In genomic region chr7:43637114-43637806, GRCh38 we compare ENCODE assay signal across 9 cellular contexts.
DNase-seq lines count a peak whose midpoint lies in the region; ATAC-seq and TF ChIP-seq lines count a peak whose summit lies in the region.
"Had no signal": no experiment of that assay in that cellular context is flagged by ENCODE, and none has a peak within 500 bp of the region (broad histone marks: within the 10 kb centered on the region; RNA-seq: fewer than 3 reads in every experiment).

No MANE protein-coding gene starts in this region.

- peaks cover 49 to 88% of the 10 kb centered on the region in 2 donors for H3K4me1 Mint-ChIP-seq in effector memory CD8-positive, alpha-beta T cell (ENCODE audit: low read depth in 2 of 2)

- no peak overlapping the region for H3K4me3 ChIP-seq in skin epidermis

- H3K4me3 Mint-ChIP-seq in effector memory CD8-positive, alpha-beta T cell, result peak overlapping the region; percentile 46 to 73

- H3K27ac ChIP-seq in RWPE1, result peak overlapping the region; percentile 91
- H3K27ac ChIP-seq in skin epidermis, result peak overlapping the region in 14 of 21 experiments; percentile 3 to 71 (median 52)

- DNase-seq in EL (peak; percentile 39), RWPE1 (ENCODE audit: low spot score) (peak; percentile 75), globus pallidus (ENCODE audit: low spot score) (no peak)
- no peak for DNase-seq in effector memory CD8-positive, alpha-beta T cell
- no peak for DNase-seq in stimulated activated CD4-positive, alpha-beta T cell treated with anti-CD3 and anti-CD28 coated beads, Interleukin-1b, Interleukin-23, amount 100 ng/mL, for 48 hours

- H3K36me3 Mint-ChIP-seq in effector memory CD8-positive, alpha-beta T cell (ENCODE audit: insufficient read depth), result peaks cover 69% of the 10 kb centered on the region

- ATAC-seq in effector memory CD8-positive, alpha-beta T cell (replicated peaks), result peak; percentile 80
- no peak for ATAC-seq in HG03175 (IDR thresholded peaks at IDR 0.05; ENCODE audit: unreplicated experiment)
- no peak for ATAC-seq in HG03432 (IDR thresholded peaks at IDR 0.05; ENCODE audit: unreplicated experiment)
- ATAC-seq: Panc1 had no signal

- no peaks in the 10 kb centered on the region for H3K9me3 Mint-ChIP-seq in effector memory CD8-positive, alpha-beta T cell

- POLR2A ChIA-PET in RWPE1 (lab: Yijun Ruan, JAX; ENCODE audit: low non-redundant PET), result interaction anchor here (1.0 kb wide), 1 partner anchor 55 kb away, joined by 7 read pairs; no protein-coding TSS in a partner anchor

- no peaks in the 10 kb centered on the region for H3K27me3 Mint-ChIP-seq in effector memory CD8-positive, alpha-beta T cell

- peak overlapping the region; percentile 90 to 96 for H3K27ac Mint-ChIP-seq in effector memory CD8-positive, alpha-beta T cell

- no peak for TF ChIP-seq CTCF in RWPE1 (conservative IDR thresholded peaks at IDR 0.05; ENCODE audit: low read depth)

- CTCF ChIA-PET in RWPE1 (lab: Yijun Ruan, JAX), result interaction anchor here (1.0 kb wide), 1 partner anchor 54 kb away, joined by 7 read pairs; the partner anchor contains the start of gene STK17A

Comparison
In these comparisons a context has a peak if more than half of its experiments do, and no peak if none do; other contexts are left out.
1. DNase-seq: peak in EL (single experiment) and RWPE1 (single experiment); none in effector memory CD8-positive, alpha-beta T cell (0 of 3), globus pallidus (single experiment) and stimulated activated CD4-positive, alpha-beta T cell treated with anti-CD3 and anti-CD28 coated beads, Interleukin-1b, Interleukin-23, amount 100 ng/mL, for 48 hours (single experiment).